10 cellular contexts compared by ENCODE assay signal in the genomic region with DNA sequence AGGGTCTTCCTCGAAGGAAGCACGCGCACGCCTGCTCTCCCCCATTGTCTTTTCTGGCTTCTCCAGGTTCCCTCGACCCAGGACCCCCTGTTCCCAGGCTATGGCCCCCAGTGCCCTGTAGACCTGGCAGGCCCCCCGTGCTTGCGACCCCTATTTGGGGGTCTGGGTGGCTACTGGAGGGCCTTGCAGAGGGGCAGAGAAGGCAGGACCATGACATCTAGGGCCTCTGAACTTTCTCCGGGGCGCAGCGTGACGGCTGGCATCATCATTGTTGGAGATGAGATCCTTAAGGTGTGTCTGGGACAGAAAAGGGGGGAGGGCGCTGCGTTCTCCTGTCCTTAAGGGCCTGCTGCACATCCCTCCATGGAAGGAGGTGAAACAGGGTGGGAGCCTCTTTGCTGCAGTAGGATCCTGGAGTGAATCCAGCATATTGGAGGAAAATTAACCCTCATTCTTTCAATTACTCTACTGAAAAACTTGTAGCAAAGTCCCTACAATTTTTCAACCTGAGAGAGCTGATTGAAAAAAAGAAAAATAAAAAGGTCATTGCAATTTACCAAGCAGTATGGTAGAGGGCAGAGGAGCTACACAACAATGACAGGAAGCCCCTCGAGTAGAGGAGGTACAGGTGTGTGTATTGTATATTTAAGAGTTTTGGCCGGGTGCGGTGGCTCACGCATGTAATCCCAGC. TPM values are rescaled to one million over a fixed set of nuclear protein-coding genes. Genes with fewer than 3 reads are reported as not detected.
DNase-seq lines count a peak whose midpoint lies in the region; ATAC-seq and TF ChIP-seq lines count a peak whose summit lies in the region.
"Had no signal": no experiment of that assay in that cellular context is flagged by ENCODE, and none has a peak within 500 bp of the region (broad histone marks: within the 10 kb centered on the region; RNA-seq: fewer than 3 reads in every experiment).

No MANE protein-coding gene starts in this region.

- H3K27me3 ChIP-seq in HUES64 (ENCODE audit: insufficient read depth, low read length), result no peaks in the 10 kb centered on the region
- H3K27me3 ChIP-seq in naive thymus-derived CD4-positive, alpha-beta T cell (ENCODE audit: control insufficient read depth in 2 of 2, insufficient read depth in 2 of 2, low read length in 2 of 2), result no peaks in the 10 kb centered on the region

- no peak overlapping the region for H3K4me3 Mint-ChIP-seq in naive thymus-derived CD4-positive, alpha-beta T cell

- intact Hi-C loops in naive thymus-derived CD4-positive, alpha-beta T cell (cut with micrococcal nuclease), result loop anchor here (1.0 to 5.0 kb wide), 10 partner anchors 10 to 763 kb away; a partner anchor contains a TSS

- H3K4me1 Mint-ChIP-seq in naive thymus-derived CD4-positive, alpha-beta T cell, result peaks cover 2 to 25% (median 11%) of the 10 kb centered on the region in 7 donors

- peak overlapping the region; percentile 74 for H3K27ac ChIP-seq in HUES64 (ENCODE audit: low read depth, low read length)
- peak overlapping the region; percentile 24 to 50 for H3K27ac ChIP-seq in coronary artery
- H3K27ac ChIP-seq in naive thymus-derived CD4-positive, alpha-beta T cell (ENCODE audit: low read depth, low read length), result peak overlapping the region; percentile 77

- no peak for DNase-seq in AG10803 (ENCODE audit: low read depth)
- DNase-seq in coronary artery (ENCODE audit: low spot score), result no peak
- DNase-seq in naive thymus-derived CD4-positive, alpha-beta T cell, result no peak
- DNase-seq in SK-N-DZ (ENCODE audit: low spot score), result no peak
- no peak for DNase-seq in activated CD8-positive, alpha-beta memory T cell treated with anti-CD3 and anti-CD28 coated beads, Interleukin-2, amount 50 U/mL, for 48 hours
- no peak for DNase-seq in NCI-H1092 treated with DMSO at 0.1 percent for 48 hours (lab: John Stamatoyannopoulos, UW)

- H3K9me3 Mint-ChIP-seq in naive thymus-derived CD4-positive, alpha-beta T cell, result no peaks in the 10 kb centered on the region
- H3K9me3 Mint-ChIP-seq: activated T-helper 2 cell treated with anti-CD3 and anti-CD28 coated beads, Interferon-gamma antibody, Interleukin-2, Interleukin-4, amounts not matched to agents 10 μg/mL and 5 μg/mL and 100 μg/mL, durations not matched to agents 14 hours and 24 hours and 36 hours had no signal

- no peaks in the 10 kb centered on the region for H3K9me3 ChIP-seq in HUES64 (ENCODE audit: insufficient read depth, low read depth, low read length)
- no peaks in the 10 kb centered on the region for H3K9me3 ChIP-seq in naive thymus-derived CD4-positive, alpha-beta T cell (ENCODE audit: control insufficient read depth in 2 of 3, low read length in 3 of 3)

- ATAC-seq in naive thymus-derived CD4-positive, alpha-beta T cell, result no peak
- no peak for ATAC-seq in HG03280 (IDR thresholded peaks at IDR 0.05; ENCODE audit: unreplicated experiment)

- H3K4me3 ChIP-seq in AG10803 (ENCODE audit: low read length) (peak overlapping the region; percentile 96), HUES64 (ENCODE audit: low read length) (peak overlapping the region; percentile 94), coronary artery (peak overlapping the region; percentile 63)
- peak overlapping the region; percentile 64 for H3K4me3 ChIP-seq in naive thymus-derived CD4-positive, alpha-beta T cell (ENCODE audit: low read length)

- peaks cover 0 to 18% (median 4%) of the 10 kb centered on the region in 5 donors for H3K36me3 Mint-ChIP-seq in naive thymus-derived CD4-positive, alpha-beta T cell

- peaks cover 56% of the 10 kb centered on the region for H3K36me3 ChIP-seq in HUES64 (ENCODE audit: insufficient read depth, low read length)
- peaks cover 3 to 22% (median 7%) of the 10 kb centered on the region in 3 experiments for H3K36me3 ChIP-seq in naive thymus-derived CD4-positive, alpha-beta T cell (ENCODE audit: control insufficient read depth in 2 of 3, insufficient read depth in 3 of 3, low read length in 3 of 3)

- no peak for TF ChIP-seq CTCF in AG10803 (conservative IDR thresholded peaks at IDR 0.05; ENCODE audit: low read length)
- no peak for TF ChIP-seq CTCF in coronary artery (IDR thresholded peaks at IDR 0.05)

- POLR2A ChIA-PET in naive thymus-derived CD4-positive, alpha-beta T cell (lab: Charles Lee), result interaction anchor here (0.7 to 3.6 kb wide), 22 partner anchors 10 to 189 kb away, joined by 3 to 30 read pairs (median 7); a partner anchor contains a TSS

- peaks cover 6% of the 10 kb centered on the region; the same call in 1 of the 2 replicates for H3K4me1 ChIP-seq in HUES64 (ENCODE audit: insufficient read depth, low read length)
- peaks cover 15 to 16% of the 10 kb centered on the region in 2 donors for H3K4me1 ChIP-seq in naive thymus-derived CD4-positive, alpha-beta T cell (ENCODE audit: control insufficient read depth in 2 of 2, insufficient read depth in 2 of 2, low read length in 2 of 2)

- CTCF ChIA-PET in naive thymus-derived CD4-positive, alpha-beta T cell (lab: Charles Lee), result interaction anchor here (0.7 to 2.9 kb wide), 13 partner anchors 11 to 803 kb away, joined by 3 to 18 read pairs (median 4); a partner anchor contains a TSS

- peak overlapping the region in 2 of 9 donors; percentile 38 to 55 for H3K27ac Mint-ChIP-seq in naive thymus-derived CD4-positive, alpha-beta T cell
- H3K27ac Mint-ChIP-seq: activated T-helper 2 cell treated with anti-CD3 and anti-CD28 coated beads, Interferon-gamma antibody, Interleukin-2, Interleukin-4, amounts not matched to agents 10 μg/mL and 5 μg/mL and 100 μg/mL, durations not matched to agents 14 hours and 24 hours and 36 hours had no signal

- WGBS in HUES64, result 21% methylated on average over 17 of the region's 17 CpGs

- peak overlapping the region; percentile 94 for H3K9ac ChIP-seq in HUES64 (ENCODE audit: low read depth, low read length)

- H3K27me3 Mint-ChIP-seq in naive thymus-derived CD4-positive, alpha-beta T cell, result no peaks in the 10 kb centered on the region

RNA-seq across cellular contexts. Expression of a gene that starts 0.8 kb away (rescaled TPM):
- polyA plus RNA-seq in HUES64 (2013, experiment 1 of 2), result 58.3 TPM
- polyA plus RNA-seq in HUES64 (2013, experiment 2 of 2), result 49.8 TPM
- 10 to 100 TPM; 24.4 to 50.2 (median 50.0) TPM for total RNA-seq in naive thymus-derived CD4-positive, alpha-beta T cell
- 10 to 100 TPM; 33.3 to 45.8 TPM for polyA plus RNA-seq in naive thymus-derived CD4-positive, alpha-beta T cell
- 133 and 172 TPM in 2 replicates for polyA plus RNA-seq in SK-N-DZ (2014; cell fraction: cytosol; rRNA removed)
- polyA plus RNA-seq in SK-N-DZ (2014; cell fraction: nucleus; rRNA removed), result 243 and 343 TPM in 2 replicates

RNA-seq across cellular contexts. Expression of a gene that starts 9.4 kb away (rescaled TPM):
- 351 TPM for polyA plus RNA-seq in HUES64 (2013, experiment 1 of 2)
- 391 TPM for polyA plus RNA-seq in HUES64 (2013, experiment 2 of 2)
- 100 to 1,000 TPM in 1 of 5 experiments, 10 to 100 TPM in 3, 1 to 10 TPM in 1; 8.4 to 105 (median 10.2) TPM for total RNA-seq in naive thymus-derived CD4-positive, alpha-beta T cell
- 10 to 100 TPM; 37.1 to 55.2 TPM for polyA plus RNA-seq in naive thymus-derived CD4-positive, alpha-beta T cell
- 523 and 644 TPM in 2 replicates for polyA plus RNA-seq in SK-N-DZ (2014; cell fraction: cytosol; rRNA removed)
- 311 and 412 TPM in 2 replicates for polyA plus RNA-seq in SK-N-DZ (2014; cell fraction: nucleus; rRNA removed)

RNA-seq across cellular contexts. Expression of a gene that starts 9.5 kb away (rescaled TPM):
- polyA plus RNA-seq in HUES64 (2013, experiment 1 of 2), result not detected
- polyA plus RNA-seq in HUES64 (2013, experiment 2 of 2), result not detected
- 1 to 10 TPM in 3 of 5 experiments, not detected in 2; 1.4 to 3.2 (median 2.6) TPM for total RNA-seq in naive thymus-derived CD4-positive, alpha-beta T cell
- polyA plus RNA-seq in naive thymus-derived CD4-positive, alpha-beta T cell, result not detected
- polyA plus RNA-seq in SK-N-DZ (2014; cell fraction: cytosol; rRNA removed), result not detected in 2 replicates
- 0.98 TPM in 1 of 2 replicates, not detected in the other for polyA plus RNA-seq in SK-N-DZ (2014; cell fraction: nucleus; rRNA removed)
- total RNA-seq: osteocyte had no signal

RNA-seq across cellular contexts. Expression of a gene that starts 13.4 kb away (rescaled TPM):
- 119 TPM for polyA plus RNA-seq in HUES64 (2013, experiment 1 of 2)
- polyA plus RNA-seq in HUES64 (2013, experiment 2 of 2), result 133 TPM
- 10 to 100 TPM; 71.0 to 76.9 (median 73.7) TPM for total RNA-seq in naive thymus-derived CD4-positive, alpha-beta T cell
- polyA plus RNA-seq in naive thymus-derived CD4-positive, alpha-beta T cell, result 10 to 100 TPM; 29.6 to 38.3 TPM
- 65.4 and 75.4 TPM in 2 replicates for polyA plus RNA-seq in SK-N-DZ (2014; cell fraction: cytosol; rRNA removed)
- polyA plus RNA-seq in SK-N-DZ (2014; cell fraction: nucleus; rRNA removed), result 98.6 and 121 TPM in 2 replicates

RNA-seq across cellular contexts. Expression of a gene that starts 18.7 kb away (rescaled TPM):
- 13.0 TPM for polyA plus RNA-seq in HUES64 (2013, experiment 1 of 2)
- 9.5 TPM for polyA plus RNA-seq in HUES64 (2013, experiment 2 of 2)
- 100 to 1,000 TPM in 1 of 5 experiments, 10 to 100 TPM in 4; 42.7 to 139 (median 61.0) TPM for total RNA-seq in naive thymus-derived CD4-positive, alpha-beta T cell
- polyA plus RNA-seq in naive thymus-derived CD4-positive, alpha-beta T cell, result 1 to 10 TPM; 3.0 to 6.7 TPM
- polyA plus RNA-seq in SK-N-DZ (2014; cell fraction: cytosol; rRNA removed), result 4.1 and 4.9 TPM in 2 replicates
- polyA plus RNA-seq in SK-N-DZ (2014; cell fraction: nucleus; rRNA removed), result 8.2 and 11.4 TPM in 2 replicates
